ENCODE assay signal across 8 cellular contexts in the genomic region with DNA sequence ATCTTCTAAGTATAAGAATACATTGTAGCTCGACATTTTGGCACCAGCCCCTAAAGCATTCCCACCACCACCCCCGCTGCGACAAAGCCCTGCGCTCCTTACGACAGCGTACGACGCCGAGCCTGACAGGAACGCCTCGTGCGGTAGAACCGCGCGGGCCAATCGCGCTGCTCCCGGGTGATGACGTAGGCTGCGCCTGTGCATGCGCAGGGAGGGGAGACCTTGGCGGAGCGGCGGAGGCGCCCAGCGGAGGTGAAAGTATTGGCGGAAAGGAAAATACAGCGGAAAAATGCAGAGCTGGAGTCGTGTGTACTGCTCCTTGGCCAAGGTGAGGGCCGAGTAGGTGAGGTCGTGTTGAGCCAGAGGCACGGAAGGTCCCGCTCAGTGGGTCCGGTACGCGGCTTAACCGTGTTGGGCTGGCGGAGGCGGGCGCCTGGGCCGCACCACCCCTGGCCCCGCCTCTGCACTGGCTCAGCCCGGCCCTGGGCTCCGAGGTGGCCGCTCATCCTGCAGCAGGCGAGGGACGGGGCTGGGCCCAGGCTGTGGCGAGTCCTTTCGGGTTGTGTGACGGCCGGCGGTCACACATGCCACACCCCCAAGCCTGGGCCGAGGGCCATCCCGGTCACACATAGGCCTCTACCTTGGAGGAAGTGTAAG. TPM values are rescaled to one million over a fixed set of nuclear protein-coding genes. Genes with fewer than 3 reads are reported as not detected.
A peak's percentile ranks its signal among the peaks of the same experiment; 100 is the strongest.
DNase-seq lines count a peak whose midpoint lies in the region; ATAC-seq, FAIRE-seq and TF ChIP-seq lines count a peak whose summit lies in the region.

A gene with protein sequence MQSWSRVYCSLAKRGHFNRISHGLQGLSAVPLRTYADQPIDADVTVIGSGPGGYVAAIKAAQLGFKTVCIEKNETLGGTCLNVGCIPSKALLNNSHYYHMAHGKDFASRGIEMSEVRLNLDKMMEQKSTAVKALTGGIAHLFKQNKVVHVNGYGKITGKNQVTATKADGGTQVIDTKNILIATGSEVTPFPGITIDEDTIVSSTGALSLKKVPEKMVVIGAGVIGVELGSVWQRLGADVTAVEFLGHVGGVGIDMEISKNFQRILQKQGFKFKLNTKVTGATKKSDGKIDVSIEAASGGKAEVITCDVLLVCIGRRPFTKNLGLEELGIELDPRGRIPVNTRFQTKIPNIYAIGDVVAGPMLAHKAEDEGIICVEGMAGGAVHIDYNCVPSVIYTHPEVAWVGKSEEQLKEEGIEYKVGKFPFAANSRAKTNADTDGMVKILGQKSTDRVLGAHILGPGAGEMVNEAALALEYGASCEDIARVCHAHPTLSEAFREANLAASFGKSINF (plus strand): TSS at position 222 of the 657 bp plus-strand sequence. CDS start 68 bp downstream, at position 290.

- H2BK5ac ChIP-seq in IMR-90 (ENCODE audit: low read depth, low read length, poor library complexity, severe bottlenecking): peak within 1 kb of the TSS; percentile 94

- peak within 1 kb of the TSS; percentile 86 for H2BK120ac ChIP-seq in IMR-90 (ENCODE audit: low read depth, low read length)

- TF ChIP-seq CTCF in D721Med (IDR thresholded peaks at IDR 0.05; ENCODE audit: insufficient read depth, missing control alignments): no peak
- no peak for TF ChIP-seq CTCF in IMR-90 (conservative IDR thresholded peaks at IDR 0.05; ENCODE audit: low read depth, low read length)

- H3K4me3 ChIP-seq in IMR-90 (ENCODE audit: insufficient read depth, low read depth, low read length) (peak within 1 kb of the TSS; percentile 72), mucosa of rectum (ENCODE audit: low read length in 2 of 2) (peak within 1 kb of the TSS; percentile 93 to 96)

- H3K23ac ChIP-seq in IMR-90 (ENCODE audit: low read depth, low read length): peak within 1 kb of the TSS; percentile 93

- CTCF ChIA-PET in IMR-90 (lab: Yijun Ruan, JAX): interaction anchor here (1.0 to 3.0 kb wide), 2 partner anchors 11 to 16 kb away, joined by 4 to 15 read pairs; no protein-coding TSS in a partner anchor

- H4K20me1 ChIP-seq in IMR-90 (ENCODE audit: insufficient read depth, low read length): peaks cover 19% of the 10 kb centered on the region

- DNase-seq in D721Med (ENCODE audit: insufficient read length, low spot score): peak; percentile 80
- peak; percentile 91 for DNase-seq in IMR-90
- DNase-seq in OCI-M1 (lab: John Stamatoyannopoulos, UW): peak; percentile 93
- DNase-seq in activated T-cell treated with anti-CD3 and anti-CD28 coated beads for 4 hours: peak; percentile 89
- peak; percentile 39 for DNase-seq in epithelial cell of prostate (ENCODE audit: low read depth, low spot score)
- DNase-seq in stimulated activated CD8-positive, alpha-beta memory T cell treated with anti-CD3 and anti-CD28 coated beads, Interleukin-4, amount 100 ng/mL, for 48 hours: peak; percentile 96

- H2AFZ ChIP-seq in IMR-90 (replicated peaks; ENCODE audit: low read length, poor library complexity): peak within 1 kb of the TSS; percentile 99

- TF ChIP-seq POLR2A in IMR-90 (IDR thresholded peaks at IDR 0.05; ENCODE audit: low read depth, low read length): peak; percentile 81

- H3K27me3 ChIP-seq in IMR-90 (ENCODE audit: control insufficient read depth, insufficient read depth, low read length) (0 out of 2 replicates have a peak, but pooled peaks cover 1% of the 10 kb centered on the region), mucosa of rectum (ENCODE audit: control insufficient read depth in 2 of 2, insufficient read depth in 2 of 2, low read length in 2 of 2) (no peaks in the 10 kb centered on the region)

- peak within 1 kb of the TSS; percentile 94 for H3K56ac ChIP-seq in IMR-90 (ENCODE audit: extremely low read depth, insufficient read depth, low read length)

- BruUV-seq in IMR-90 (replicated peaks; lab: Mats Ljungman, UMichigan): TSS peak; percentile 41

- intact Hi-C loops in IMR-90 (cut with micrococcal nuclease): no loop called here

- peak within 1 kb of the TSS; percentile 99 for H3K4ac ChIP-seq in IMR-90 (ENCODE audit: low read depth, low read length)

- H2AK9ac ChIP-seq in IMR-90 (replicated peaks; ENCODE audit: low read depth, low read length, poor library complexity): peak within 1 kb of the TSS; percentile 89

- H2BK20ac ChIP-seq in IMR-90 (ENCODE audit: low read depth, low read length): peak within 1 kb of the TSS; percentile 52; the same call in 1 of the 2 replicates

- H2AK5ac ChIP-seq in IMR-90 (ENCODE audit: low read depth, low read length): peak within 1 kb of the TSS; percentile 79

- H4K91ac ChIP-seq in IMR-90 (ENCODE audit: insufficient read depth, low read depth, low read length): peak within 1 kb of the TSS; percentile 94

- 0% methylated on average over 21 of the region's 54 CpGs; no CpG with 5 or more reads in 1 of the 2 experiments for WGBS in IMR-90 (ENCODE audit: extremely low coverage in 2 of 2, insufficient read length in 1 of 2), 2 experiments

- H3K4me2 ChIP-seq in IMR-90 (ENCODE audit: low read depth, low read length): peak within 1 kb of the TSS; percentile 86

- H4K8ac ChIP-seq in IMR-90 (ENCODE audit: low read depth in 2 of 2, low read length in 2 of 2): peak within 1 kb of the TSS; percentile 80 to 99

- peak within 1 kb of the TSS; percentile 98 for H3K9ac ChIP-seq in IMR-90 (ENCODE audit: low read depth, low read length)
- H3K9ac ChIP-seq in mucosa of rectum (ENCODE audit: low read depth in 1 of 2, low read length in 2 of 2): peak within 1 kb of the TSS; percentile 98 to 99

- H3K9me3 ChIP-seq in IMR-90 (ENCODE audit: control insufficient read depth, insufficient read depth, low read length) (no peaks in the 10 kb centered on the region), mucosa of rectum (ENCODE audit: control insufficient read depth in 2 of 2, low read length in 2 of 2) (no peaks in the 10 kb centered on the region)

- H4K5ac ChIP-seq in IMR-90 (ENCODE audit: low read depth, low read length): peak within 1 kb of the TSS; percentile 88

- peak within 1 kb of the TSS; percentile 83 for H3K18ac ChIP-seq in IMR-90 (ENCODE audit: low read depth, low read length)

- peaks cover 24 to 32% of the 10 kb centered on the region in 2 experiments; a peak in 3 of 4 replicates for H3K79me1 ChIP-seq in IMR-90 (ENCODE audit: low read depth in 1 of 2, low read length in 2 of 2)

- TF ChIP-seq RAD21 in IMR-90 (IDR thresholded peaks at IDR 0.05; ENCODE audit: low read length): no peak

- H3K36me3 ChIP-seq in IMR-90 (ENCODE audit: control insufficient read depth, insufficient read depth, low read length) (peaks cover 2% of the 10 kb centered on the region; the same call in 1 of the 2 replicates), mucosa of rectum (ENCODE audit: control insufficient read depth in 2 of 2, insufficient read depth in 2 of 2, low read length in 2 of 2) (peaks cover 26 to 29% of the 10 kb centered on the region in 2 donors)

- H3K4me1 ChIP-seq in IMR-90 (ENCODE audit: control insufficient read depth, insufficient read depth, low read length): peaks cover 5% of the 10 kb centered on the region
- peaks cover 13 to 18% of the 10 kb centered on the region in 2 donors for H3K4me1 ChIP-seq in mucosa of rectum (ENCODE audit: control insufficient read depth in 2 of 2, insufficient read depth in 2 of 2, low read length in 2 of 2)

- dilution Hi-C loops in IMR-90 (cut with HindIII; ENCODE audit: low sequenced_read_pairs, unreplicated experiment): no loop called here

- FAIRE-seq in D721Med (lab: Jason Lieb, UNC): no peak

- POLR2A ChIA-PET in IMR-90 (lab: Charles Lee; ENCODE audit: unreplicated experiment): interaction anchor here (0.9 kb wide), 1 partner anchor 13 kb away, joined by 3 read pairs; no protein-coding TSS in a partner anchor

- H3K27ac ChIP-seq in IMR-90 (ENCODE audit: insufficient read depth, low read length): peak within 1 kb of the TSS; percentile 95
- H3K27ac ChIP-seq in epithelial cell of prostate: peak within 1 kb of the TSS; percentile 77
- peak within 1 kb of the TSS; percentile 97 to 98 for H3K27ac ChIP-seq in mucosa of rectum (ENCODE audit: low read depth in 2 of 2, low read length in 2 of 2)

- H2BK15ac ChIP-seq in IMR-90 (ENCODE audit: low read depth, low read length): peak within 1 kb of the TSS; percentile 2; the same call in 2 of the 3 replicates

- ATAC-seq in GM21526 (IDR thresholded peaks at IDR 0.05; ENCODE audit: low FRiP score, unreplicated experiment): peak; percentile 99
- peak; percentile 99 for ATAC-seq in IMR-90 (ENCODE audit: low read depth)

- H3K9me1 ChIP-seq in IMR-90 (ENCODE audit: insufficient read depth, low read length): peaks cover 7% of the 10 kb centered on the region; the same call in 1 of the 2 replicates

- in situ Hi-C loops in IMR-90 (cut with MboI; ENCODE audit: low sequenced_read_pairs): no loop called here

- H3K14ac ChIP-seq in IMR-90 (replicated peaks; ENCODE audit: low read depth, low read length): peak within 1 kb of the TSS; percentile 99

TF ChIP-seq in IMR-90, 13 proteins besides CTCF, POLR2A, EP300 and RAD21 (continues in another document):
- peak; percentile 48; the same call in 1 of the 2 replicates for TF ChIP-seq MXI1 (IDR thresholded peaks at IDR 0.05; ENCODE audit: borderline replicate concordance, low read depth, low read length)
- TF ChIP-seq, protein P1, sequence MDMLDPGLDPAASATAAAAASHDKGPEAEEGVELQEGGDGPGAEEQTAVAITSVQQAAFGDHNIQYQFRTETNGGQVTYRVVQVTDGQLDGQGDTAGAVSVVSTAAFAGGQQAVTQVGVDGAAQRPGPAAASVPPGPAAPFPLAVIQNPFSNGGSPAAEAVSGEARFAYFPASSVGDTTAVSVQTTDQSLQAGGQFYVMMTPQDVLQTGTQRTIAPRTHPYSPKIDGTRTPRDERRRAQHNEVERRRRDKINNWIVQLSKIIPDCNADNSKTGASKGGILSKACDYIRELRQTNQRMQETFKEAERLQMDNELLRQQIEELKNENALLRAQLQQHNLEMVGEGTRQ (IDR thresholded peaks at IDR 0.05; ENCODE audit: low read depth, low read length): 0 out of 2 replicates have a peak, but pooled peaks have one; percentile 29
- TF ChIP-seq MAZ (IDR thresholded peaks at IDR 0.05; ENCODE audit: borderline replicate concordance, low read depth, low read length): peak; percentile 30; the same call in 1 of the 2 replicates
- no peak for TF ChIP-seq SMC3 (IDR thresholded peaks at IDR 0.05; ENCODE audit: low read depth, low read length)
- TF ChIP-seq, protein P2, sequence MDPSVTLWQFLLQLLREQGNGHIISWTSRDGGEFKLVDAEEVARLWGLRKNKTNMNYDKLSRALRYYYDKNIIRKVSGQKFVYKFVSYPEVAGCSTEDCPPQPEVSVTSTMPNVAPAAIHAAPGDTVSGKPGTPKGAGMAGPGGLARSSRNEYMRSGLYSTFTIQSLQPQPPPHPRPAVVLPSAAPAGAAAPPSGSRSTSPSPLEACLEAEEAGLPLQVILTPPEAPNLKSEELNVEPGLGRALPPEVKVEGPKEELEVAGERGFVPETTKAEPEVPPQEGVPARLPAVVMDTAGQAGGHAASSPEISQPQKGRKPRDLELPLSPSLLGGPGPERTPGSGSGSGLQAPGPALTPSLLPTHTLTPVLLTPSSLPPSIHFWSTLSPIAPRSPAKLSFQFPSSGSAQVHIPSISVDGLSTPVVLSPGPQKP (IDR thresholded peaks at IDR 0.05; ENCODE audit: borderline replicate concordance, low read depth, low read length): no peak

RNA-seq across cellular contexts. Expression of the gene that starts here (rescaled TPM):
- 120 and 361 TPM in 2 replicates for total RNA-seq in IMR-90 (2012; rRNA removed)
- 86.2 and 121 TPM in 2 replicates for polyA plus RNA-seq in IMR-90 (2012; rRNA removed)
- polyA plus RNA-seq in IMR-90 (2012; cell fraction: cytosol; rRNA removed): 30.6 and 73.6 TPM in 2 replicates
- polyA plus RNA-seq in IMR-90 (2012; cell fraction: nucleus; rRNA removed; ENCODE audit: low replicate concordance): 15.8 and 90.9 TPM in 2 replicates

Comparison
In these comparisons a context has a peak if more than half of its experiments do, and no peak if none do; other contexts are left out.
1. Peak in every context shown above with its lines: DNase-seq, ATAC-seq, H3K4me3 ChIP-seq and H3K27ac ChIP-seq.
2. DNase-seq: peak in every context shown above with its lines; median percentile 96 in stimulated activated CD8-positive, alpha-beta memory T cell treated with anti-CD3 and anti-CD28 coated beads, Interleukin-4, amount 100 ng/mL, for 48 hours; 93 in OCI-M1; 91 in IMR-90; 89 in activated T-cell treated with anti-CD3 and anti-CD28 coated beads for 4 hours; 80 in D721Med; 39 in epithelial cell of prostate.